18 cellular contexts compared by ENCODE assay signal in genomic region chr5:38600334-38601045, GRCh38. TPM values are rescaled to one million over a fixed set of nuclear protein-coding genes. Genes with fewer than 3 reads are reported as not detected.
DNase-seq lines count a peak whose midpoint lies in the region; ATAC-seq and TF ChIP-seq lines count a peak whose summit lies in the region.
"Had no signal": no experiment of that assay in that cellular context is flagged by ENCODE, and none has a peak within 500 bp of the region (broad histone marks: within the 10 kb centered on the region; RNA-seq: fewer than 3 reads in every experiment).

No MANE protein-coding gene starts in this region.

- H3K36me3 Mint-ChIP-seq in MCF 10A (ENCODE audit: insufficient read depth, unreplicated experiment): peaks cover 8% of the 10 kb centered on the region
- H3K36me3 Mint-ChIP-seq: activated naive CD4-positive, alpha-beta T cell treated with anti-CD3 and anti-CD28 coated beads, Interleukin-2, amount 50 U/mL, for 24 hours had no signal

- peak overlapping the region; percentile 22 for H3K27ac Mint-ChIP-seq in MCF 10A (ENCODE audit: low read depth, unreplicated experiment)
- H3K27ac Mint-ChIP-seq: activated B cell treated with CpG ODN at 0.5 μM for 24 hours; activated naive CD4-positive, alpha-beta T cell treated with anti-CD3 and anti-CD28 coated beads, Interleukin-2, amount 50 U/mL, for 24 hours; GM23338 had no signal

- no TSS peak for BruUV-seq in MCF 10A (replicated peaks; lab: Mats Ljungman, UMichigan)

- TF ChIP-seq POLR2A in breast epithelium (IDR thresholded peaks at IDR 0.05): no peak

- no peaks in the 10 kb centered on the region for H3K4me1 ChIP-seq in breast epithelium
- peaks cover 32% of the 10 kb centered on the region for H3K4me1 ChIP-seq in RWPE2 (ENCODE audit: insufficient read depth, poor library complexity, severe bottlenecking)
- H3K4me1 ChIP-seq in subcutaneous abdominal adipose tissue (ENCODE audit: control insufficient read depth in 5 of 5, insufficient read depth in 5 of 5, low read length in 5 of 5): peaks cover 0 to 53% (median 18%) of the 10 kb centered on the region in 5 donors

- intact Hi-C loops in MCF 10A (cut with micrococcal nuclease) (no loop called here), breast epithelium (cut with DNase I; ENCODE audit: low total_unique reads) (no loop called here)

- H3K27me3 ChIP-seq in breast epithelium (no peaks in the 10 kb centered on the region), RWPE2 (ENCODE audit: insufficient read depth, poor library complexity, severe bottlenecking) (no peaks in the 10 kb centered on the region), subcutaneous abdominal adipose tissue (ENCODE audit: control insufficient read depth in 5 of 5, insufficient read depth in 4 of 5, low read length in 5 of 5) (peaks cover 0 to 3% (median 0%) of the 10 kb centered on the region in 5 donors)
- H3K27me3 ChIP-seq: sigmoid colon had no signal

- no peaks in the 10 kb centered on the region for H3K27me3 Mint-ChIP-seq in MCF 10A (ENCODE audit: insufficient read depth, unreplicated experiment)

- CTCF ChIA-PET in MCF 10A (lab: Yijun Ruan, JAX): interaction anchor here (0.6 to 2.2 kb wide), 7 partner anchors 10 to 231 kb away, joined by 3 to 7 read pairs (median 4); no protein-coding TSS in a partner anchor

- peak overlapping the region; percentile 0 for H3K4me3 Mint-ChIP-seq in MCF 10A (ENCODE audit: unreplicated experiment)
- H3K4me3 Mint-ChIP-seq: activated B cell treated with CpG ODN at 0.5 μM for 24 hours; activated naive CD4-positive, alpha-beta T cell treated with anti-CD3 and anti-CD28 coated beads, Interleukin-2, amount 50 U/mL, for 24 hours; central memory CD8-positive, alpha-beta T cell; GM23338 had no signal

- no peak overlapping the region for H3K4me3 ChIP-seq in breast epithelium
- H3K4me3 ChIP-seq in RWPE2 (ENCODE audit: severe bottlenecking): no peak overlapping the region
- no peak overlapping the region for H3K4me3 ChIP-seq in fibroblast of the aortic adventitia (ENCODE audit: low read depth, low read length)
- no peak overlapping the region for H3K4me3 ChIP-seq in subcutaneous abdominal adipose tissue (ENCODE audit: low read depth in 1 of 5, low read length in 5 of 5)
- H3K4me3 ChIP-seq: GM23338, K562, sigmoid colon had no signal

- H3K9me3 ChIP-seq in breast epithelium (no peaks in the 10 kb centered on the region), RWPE2 (ENCODE audit: severe bottlenecking) (no peaks in the 10 kb centered on the region), subcutaneous abdominal adipose tissue (ENCODE audit: control insufficient read depth in 5 of 5, low read length in 5 of 5) (no peaks in the 10 kb centered on the region)
- H3K9me3 ChIP-seq: sigmoid colon had no signal

- DNase-seq in MCF 10A (ENCODE audit: unreplicated experiment) (peak; percentile 89), breast epithelium (ENCODE audit: low spot score in 2 of 2) (no peak), RWPE2 (ENCODE audit: low spot score) (no peak), fibroblast of the aortic adventitia (ENCODE audit: low read depth) (peak; percentile 46), GOT3 (lab: John Stamatoyannopoulos, UW) (no peak), AML-193 (lab: John Stamatoyannopoulos, UW) (no peak)
- DNase-seq in activated CD4-positive, alpha-beta T cell treated with anti-CD3 and anti-CD28 coated beads, Interleukin-2, amount 50 U/mL, for 48 hours: no peak
- DNase-seq: activated B cell treated with CpG ODN at 0.5 μM for 24 hours; NCI-H2029; NCI-H748 treated with DMSO at 0.1 percent for 48 hours; sigmoid colon; stimulated activated naive CD4-positive, alpha-beta T cell treated with Interleukin-2 at 50 U/mL for 16 hours had no signal

- H3K27ac ChIP-seq in breast epithelium: peak overlapping the region in 1 of 2 donors; percentile 1
- peak overlapping the region; percentile 11 for H3K27ac ChIP-seq in RWPE2 (ENCODE audit: poor library complexity, severe bottlenecking)
- peak overlapping the region; percentile 45 for H3K27ac ChIP-seq in subcutaneous abdominal adipose tissue (ENCODE audit: low read depth, low read length)

- no peaks in the 10 kb centered on the region for H3K9me3 Mint-ChIP-seq in MCF 10A (ENCODE audit: unreplicated experiment)
- H3K9me3 Mint-ChIP-seq: activated B cell treated with CpG ODN at 0.5 μM for 24 hours; central memory CD8-positive, alpha-beta T cell; GM23338 had no signal

- H3K9ac ChIP-seq in subcutaneous abdominal adipose tissue (ENCODE audit: low read length in 5 of 5): no peak overlapping the region

- ATAC-seq in RWPE2 (ENCODE audit: low read depth): no peak
- ATAC-seq: GM23338, SK-N-SH treated with all-trans-retinoic acid at 6 μM for 48 hours had no signal

- no peak for TF ChIP-seq CTCF in MCF 10A (IDR thresholded peaks at IDR 0.05; ENCODE audit: unreplicated experiment)
- no peak for TF ChIP-seq CTCF in breast epithelium (IDR thresholded peaks at IDR 0.05)
- no peak for TF ChIP-seq CTCF in RWPE2 (IDR thresholded peaks at IDR 0.05; ENCODE audit: poor library complexity, severe bottlenecking)
- no peak for TF ChIP-seq CTCF in fibroblast of the aortic adventitia (IDR thresholded peaks at IDR 0.05; ENCODE audit: insufficient read depth, low read length)

- H3K36me3 ChIP-seq in breast epithelium: no peaks in the 10 kb centered on the region
- H3K36me3 ChIP-seq in RWPE2 (ENCODE audit: low read depth): no peaks in the 10 kb centered on the region
- no peaks in the 10 kb centered on the region for H3K36me3 ChIP-seq in subcutaneous abdominal adipose tissue (ENCODE audit: control insufficient read depth in 5 of 5, insufficient read depth in 5 of 5, low read length in 5 of 5)
- H3K36me3 ChIP-seq: sigmoid colon had no signal

- H3K4me1 Mint-ChIP-seq in MCF 10A (ENCODE audit: insufficient read depth, unreplicated experiment): peaks cover 42% of the 10 kb centered on the region
- H3K4me1 Mint-ChIP-seq: activated B cell treated with CpG ODN at 0.5 μM for 24 hours; activated naive CD4-positive, alpha-beta T cell treated with anti-CD3 and anti-CD28 coated beads, Interleukin-2, amount 50 U/mL, for 24 hours; central memory CD8-positive, alpha-beta T cell had no signal

- POLR2A ChIA-PET in MCF 10A (lab: Yijun Ruan, JAX): interaction anchor here (0.7 to 2.5 kb wide), 4 partner anchors 11 to 218 kb away, joined by 3 to 8 read pairs (median 3); no protein-coding TSS in a partner anchor

RNA-seq across cellular contexts. Expression of gene LIFR, which starts 44.0 kb away (rescaled TPM):
- total RNA-seq in MCF 10A (2022): 3.7 and 3.9 TPM in 2 replicates
- 100 to 1,000 TPM; 179 to 225 (median 222) TPM for total RNA-seq in breast epithelium
- 38.6 and 45.0 TPM in 2 replicates for total RNA-seq in fibroblast of the aortic adventitia (ENCODE audit: low replicate concordance)
- total RNA-seq: activated B cell treated with CpG ODN at 0.5 μM for 24 hours had no signal

Comparison
In these comparisons a context has a peak if more than half of its experiments do, and no peak if none do; other contexts are left out.
1. DNase-seq: peak in MCF 10A (single experiment) and fibroblast of the aortic adventitia (single experiment); none in breast epithelium (0 of 2), RWPE2 (single experiment), GOT3 (single experiment), activated CD4-positive, alpha-beta T cell treated with anti-CD3 and anti-CD28 coated beads, Interleukin-2, amount 50 U/mL, for 48 hours (0 of 2) and AML-193 (0 of 2).